In the genomic region with DNA sequence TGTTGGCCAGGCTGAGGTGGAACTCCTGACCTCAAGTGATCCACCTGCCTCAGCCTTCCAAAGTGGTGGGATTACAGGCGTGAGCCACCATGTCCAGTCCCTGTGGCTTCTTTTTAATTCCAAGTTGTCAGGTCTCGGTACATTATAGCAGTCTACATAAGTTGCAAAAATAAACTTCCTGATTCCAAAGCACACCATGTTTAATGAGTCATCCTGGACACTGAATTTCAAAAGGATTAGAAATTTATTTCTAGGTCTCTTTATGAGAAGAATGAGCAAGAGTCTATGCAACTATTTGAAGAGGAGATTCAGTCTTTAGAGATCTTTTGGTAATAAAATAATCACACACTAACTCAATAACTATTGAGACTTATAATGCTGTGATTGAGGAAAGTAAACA, we compare ENCODE assay signal across 20 cellular contexts.
"Had no signal": no experiment of that assay in that cellular context is flagged by ENCODE, and none has a peak within 500 bp of the region (broad histone marks: within the 10 kb centered on the region; RNA-seq: fewer than 3 reads in every experiment).

No MANE protein-coding gene starts in this region.

- H3K27me3 Mint-ChIP-seq: activated CD4-positive, alpha-beta memory T cell treated with anti-CD3 and anti-CD28 coated beads for 36 hours had no signal

- H3K27ac Mint-ChIP-seq: activated CD4-positive, alpha-beta memory T cell treated with anti-CD3 and anti-CD28 coated beads for 36 hours; activated CD8-positive, alpha-beta memory T cell treated with anti-CD3 and anti-CD28 coated beads, Interleukin-2, amount 10 ng/mL, durations not matched to agents 7 days and 5 days; activated naive CD4-positive, alpha-beta T cell treated with anti-CD3 and anti-CD28 coated beads, Interleukin-2, amount 50 U/mL, for 24 hours; activated T-helper 2 cell treated with anti-CD3 and anti-CD28 coated beads, Interferon-gamma antibody, Interleukin-2, Interleukin-4, amounts not matched to agents 10 μg/mL and 5 μg/mL and 100 μg/mL, durations not matched to agents 14 hours and 24 hours and 36 hours; effector memory CD8-positive, alpha-beta T cell; naive thymus-derived CD4-positive, alpha-beta T cell; stimulated activated memory B cell treated with anti-CD40 and anti-IgM and Interleukin-4, amounts not matched to agents 10 μg/mL and 1 μg/mL and 100 μg/mL, for 72 hours had no signal

- H3K27ac ChIP-seq: brain microvascular endothelial cell, epithelial cell of prostate, gastroesophageal sphincter, parathyroid adenoma, thyroid gland, WERI-Rb-1 had no signal

- H3K27me3 ChIP-seq: brain microvascular endothelial cell, gastroesophageal sphincter, thyroid gland had no signal

- ATAC-seq: activated CD8-positive, alpha-beta memory T cell treated with anti-CD3 and anti-CD28 coated beads, Interleukin-2, amount 10 ng/mL, durations not matched to agents 7 days and 5 days; effector memory CD8-positive, alpha-beta T cell; gastroesophageal sphincter; left lobe of liver; naive thymus-derived CD4-positive, alpha-beta T cell; stimulated activated memory B cell treated with anti-CD40 and anti-IgM and Interleukin-4, amounts not matched to agents 10 μg/mL and 1 μg/mL and 100 μg/mL, for 72 hours had no signal

- H3K9me3 ChIP-seq: gastroesophageal sphincter, thyroid gland had no signal

- H3K4me3 Mint-ChIP-seq: activated CD4-positive, alpha-beta memory T cell treated with anti-CD3 and anti-CD28 coated beads for 36 hours; activated CD8-positive, alpha-beta memory T cell treated with anti-CD3 and anti-CD28 coated beads, Interleukin-2, amount 10 ng/mL, durations not matched to agents 7 days and 5 days; activated naive CD4-positive, alpha-beta T cell treated with anti-CD3 and anti-CD28 coated beads, Interleukin-2, amount 50 U/mL, for 24 hours; effector memory CD8-positive, alpha-beta T cell; naive thymus-derived CD4-positive, alpha-beta T cell; stimulated activated memory B cell treated with anti-CD40 and anti-IgM and Interleukin-4, amounts not matched to agents 10 μg/mL and 1 μg/mL and 100 μg/mL, for 72 hours had no signal

- H2AFZ ChIP-seq: parathyroid adenoma had no signal

- H3K9me3 Mint-ChIP-seq: activated CD4-positive, alpha-beta memory T cell treated with anti-CD3 and anti-CD28 coated beads for 36 hours; activated T-helper 2 cell treated with anti-CD3 and anti-CD28 coated beads, Interferon-gamma antibody, Interleukin-2, Interleukin-4, amounts not matched to agents 10 μg/mL and 5 μg/mL and 100 μg/mL, durations not matched to agents 14 hours and 24 hours and 36 hours had no signal

- H3K36me3 Mint-ChIP-seq: activated CD4-positive, alpha-beta memory T cell treated with anti-CD3 and anti-CD28 coated beads for 36 hours; activated CD8-positive, alpha-beta memory T cell treated with anti-CD3 and anti-CD28 coated beads, Interleukin-2, amount 10 ng/mL, durations not matched to agents 7 days and 5 days; activated naive CD4-positive, alpha-beta T cell treated with anti-CD3 and anti-CD28 coated beads, Interleukin-2, amount 50 U/mL, for 24 hours; naive thymus-derived CD4-positive, alpha-beta T cell; stimulated activated memory B cell treated with anti-CD40 and anti-IgM and Interleukin-4, amounts not matched to agents 10 μg/mL and 1 μg/mL and 100 μg/mL, for 72 hours had no signal

- H3K36me3 ChIP-seq: brain microvascular endothelial cell, gastroesophageal sphincter, thyroid gland, WERI-Rb-1 had no signal

- H3K79me2 ChIP-seq: parathyroid adenoma had no signal

- DNase-seq: activated CD4-positive, alpha-beta memory T cell treated with anti-CD3 and anti-CD28 coated beads for 36 hours; activated CD8-positive, alpha-beta memory T cell treated with anti-CD3 and anti-CD28 coated beads, Interleukin-2, amount 10 ng/mL, durations not matched to agents 7 days and 5 days; activated T-cell treated with anti-CD3 and anti-CD28 coated beads, Interleukin-2, amount 50 U/mL, for 1 hour; brain microvascular endothelial cell; dermis blood vessel endothelial cell; effector memory CD8-positive, alpha-beta T cell; islet precursor cell; mammary epithelial cell; naive thymus-derived CD4-positive, alpha-beta T cell; stimulated activated CD4-positive, alpha-beta T cell treated with anti-CD3 and anti-CD28 coated beads, Interleukin-2, amount 100 ng/mL, for 48 hours; T-helper 1 cell; thyroid gland; WERI-Rb-1 had no signal

- H3K4me1 ChIP-seq: gastroesophageal sphincter, parathyroid adenoma, thyroid gland had no signal

- H3K4me3 ChIP-seq: gastroesophageal sphincter, thyroid gland had no signal

- H3K4me1 Mint-ChIP-seq: activated CD8-positive, alpha-beta memory T cell treated with anti-CD3 and anti-CD28 coated beads, Interleukin-2, amount 10 ng/mL, durations not matched to agents 7 days and 5 days; activated naive CD4-positive, alpha-beta T cell treated with anti-CD3 and anti-CD28 coated beads, Interleukin-2, amount 50 U/mL, for 24 hours; naive thymus-derived CD4-positive, alpha-beta T cell; stimulated activated memory B cell treated with anti-CD40 and anti-IgM and Interleukin-4, amounts not matched to agents 10 μg/mL and 1 μg/mL and 100 μg/mL, for 72 hours had no signal
